23 cellular contexts compared by ENCODE assay signal in the genomic region with DNA sequence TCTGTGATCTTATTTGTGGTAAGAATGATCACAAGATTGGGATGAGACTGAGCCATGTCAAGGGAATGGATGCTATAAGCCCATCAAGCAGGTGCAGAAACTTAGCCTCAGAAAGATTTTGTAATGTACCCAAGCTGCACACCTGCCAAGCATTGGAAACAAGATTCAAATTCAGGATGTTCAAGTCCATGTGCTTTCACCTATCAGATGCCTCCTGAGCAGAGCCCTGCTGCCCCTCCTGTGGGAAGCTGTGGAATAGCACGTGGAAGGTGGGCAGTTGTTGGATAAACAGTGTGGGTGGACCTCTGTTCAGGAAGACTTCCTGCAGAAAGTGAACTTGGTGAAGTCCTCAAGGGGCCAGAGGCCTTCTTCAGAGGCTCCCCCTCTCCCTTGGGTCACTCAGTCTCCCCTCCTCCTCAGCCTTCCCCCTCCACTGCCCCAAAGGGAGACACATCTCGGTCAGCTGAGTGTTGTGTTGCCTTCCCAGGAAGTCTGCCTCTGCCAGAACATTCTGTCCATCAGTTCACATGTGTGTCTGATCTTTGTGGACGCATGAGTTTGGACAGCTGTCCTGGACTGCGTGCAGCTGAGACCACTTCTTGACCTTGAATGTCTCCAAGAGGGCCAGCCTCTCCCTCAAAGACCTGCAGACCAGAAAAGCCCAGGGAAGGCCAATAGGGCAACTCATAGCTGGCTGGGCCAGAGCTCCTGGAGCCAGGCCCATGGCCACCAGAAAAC.
DNase-seq lines count a peak whose midpoint lies in the region; ATAC-seq and TF ChIP-seq lines count a peak whose summit lies in the region.
"Had no signal": no experiment of that assay in that cellular context is flagged by ENCODE, and none has a peak within 500 bp of the region (broad histone marks: within the 10 kb centered on the region; RNA-seq: fewer than 3 reads in every experiment).

No MANE protein-coding gene starts in this region.

- no peak for DNase-seq in Right ventricle myocardium inferior (ENCODE audit: missing footprints)
- no peak for DNase-seq in cardiac septum (ENCODE audit: low spot score)
- no peak for DNase-seq in heart right ventricle
- no peak for DNase-seq in retinal pigment epithelial cell (ENCODE audit: low read depth)
- DNase-seq in aorta = peak in 1 of 2 donors; percentile 50
- DNase-seq in stimulated activated CD4-positive, alpha-beta T cell treated with anti-CD3 and anti-CD28 coated beads, Interleukin-15, amount 100 ng/mL, for 24 hours = no peak
- DNase-seq in ACHN = no peak
- no peak for DNase-seq in NCI-H2107 treated with DMSO at 0.1 percent for 48 hours (lab: John Stamatoyannopoulos, UW; ENCODE audit: unreplicated experiment)
- DNase-seq: 8988T; activated CD4-positive, alpha-beta memory T cell treated with anti-CD3 and anti-CD28 coated beads for 36 hours; activated gamma-delta T cell treated with Interleukin-2 at 50 U/mL for 16 hours; amygdala; glutamatergic neuron; H9; NCI-H2171 treated with DMSO at 0.1 percent for 48 hours; NCI-H526; stimulated activated CD4-positive, alpha-beta T cell treated with anti-CD3 and anti-CD28 coated beads, Interleukin-2, amount 100 ng/mL, for 48 hours; stimulated activated naive CD4-positive, alpha-beta T cell; T1000 had no signal

- H3K4me3 ChIP-seq in heart right ventricle = no peak overlapping the region
- H3K4me3 ChIP-seq in retinal pigment epithelial cell (ENCODE audit: low read length) = no peak overlapping the region
- H3K4me3 ChIP-seq in aorta (ENCODE audit: low read length in 2 of 2) = no peak overlapping the region
- H3K4me3 ChIP-seq: K562, skin epidermis had no signal

- intact Hi-C loops in Right ventricle myocardium inferior (cut with DNase I) (no loop called here), cardiac septum (cut with DNase I) (no loop called here), heart right ventricle (cut with DNase I) (no loop called here), aorta (cut with DNase I) (no loop called here)

- H3K27ac ChIP-seq in heart right ventricle (no peak overlapping the region), aorta (ENCODE audit: low read depth in 1 of 2, low read length in 2 of 2) (no peak overlapping the region)
- H3K27ac ChIP-seq: epithelial cell of prostate, skin epidermis had no signal

- WGBS in heart right ventricle, 2 donors = 39 to 41% methylated on average over 4 of the region's 4 CpGs
- 72 to 83% methylated on average over 4 of the region's 4 CpGs for WGBS in aorta, 2 donors

- peaks cover 0 to 13% (median 0%) of the 10 kb centered on the region in 11 donors for H3K9me3 ChIP-seq in heart right ventricle
- H3K9me3 ChIP-seq in aorta (ENCODE audit: control insufficient read depth, low read length) = no peaks in the 10 kb centered on the region

- ATAC-seq in Right ventricle myocardium inferior = peak; percentile 73
- peak in 5 of 8 donors; percentile 4 to 75 (median 38) for ATAC-seq in heart right ventricle
- ATAC-seq in aorta (ENCODE audit: low FRiP score) = peak; percentile 4
- ATAC-seq: K562, left lobe of liver had no signal

- H3K4me1 ChIP-seq in heart right ventricle (peaks cover 0 to 11% (median 7%) of the 10 kb centered on the region in 9 donors), aorta (ENCODE audit: control insufficient read depth in 1 of 2, insufficient read depth in 2 of 2, low read length in 2 of 2) (no peaks in the 10 kb centered on the region)

- TF ChIP-seq CTCF in heart right ventricle (IDR thresholded peaks at IDR 0.05) (no peak), retinal pigment epithelial cell (conservative IDR thresholded peaks at IDR 0.05; ENCODE audit: low read depth, low read length) (peak; percentile 16)

- H3K36me3 ChIP-seq in heart right ventricle (no peaks in the 10 kb centered on the region), aorta (ENCODE audit: control insufficient read depth in 1 of 2, insufficient read depth in 2 of 2, low read length in 1 of 2) (no peaks in the 10 kb centered on the region)

- peaks cover 0 to 5% (median 0%) of the 10 kb centered on the region in 7 donors for H3K27me3 ChIP-seq in heart right ventricle
- no peaks in the 10 kb centered on the region for H3K27me3 ChIP-seq in aorta (ENCODE audit: control insufficient read depth in 1 of 2, insufficient read depth in 2 of 2, low read length in 1 of 2)

- in situ Hi-C loops in ACHN (cut with HindIII; ENCODE audit: low pct_ligation_motif_present, low pct_unique_long_range_greater_than_20kb, low sequenced_read_pairs) = no loop called here

Comparison
In these comparisons a context has a peak if more than half of its experiments do, and no peak if none do; other contexts are left out.
1. ATAC-seq: peak in every context shown above with its lines; median percentile 73 in Right ventricle myocardium inferior; 38 in heart right ventricle; 4 in aorta.